ENCODE assay signal across 7 cellular contexts in the genomic region with DNA sequence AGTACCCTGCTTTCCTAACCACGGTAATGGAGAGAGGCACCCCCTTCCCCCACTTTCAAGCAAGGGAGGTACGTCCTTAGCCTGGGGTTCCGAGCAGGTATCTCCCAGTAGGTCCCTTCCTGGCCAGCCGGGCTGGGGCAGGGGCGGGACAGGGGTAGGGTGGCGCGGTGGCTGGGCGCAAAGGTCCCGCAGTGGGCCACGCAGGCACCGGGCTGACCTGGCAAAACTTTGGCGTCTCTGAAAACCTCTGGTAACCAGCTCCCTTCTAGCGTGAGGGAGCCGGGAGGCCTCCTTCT. TPM values are rescaled to one million over a fixed set of nuclear protein-coding genes. Genes with fewer than 3 reads are reported as not detected.
DNase-seq lines count a peak whose midpoint lies in the region; ATAC-seq and TF ChIP-seq lines count a peak whose summit lies in the region.

No MANE protein-coding gene starts in this region.

- no peak for TF ChIP-seq POLR2A in testis (IDR thresholded peaks at IDR 0.05)

- no peak overlapping the region for H3K4me3 ChIP-seq in KMS-11 (IDR thresholded peaks at IDR 0.05; ENCODE audit: insufficient read depth, low read depth, low read length)
- peak overlapping the region; percentile 62 for H3K4me3 ChIP-seq in colonic mucosa
- H3K4me3 ChIP-seq in lung, result peak overlapping the region; percentile 19
- peak overlapping the region; percentile 29 to 58 for H3K4me3 ChIP-seq in testis

- H3K27ac ChIP-seq in KMS-11, result no peak overlapping the region
- H3K27ac ChIP-seq in colonic mucosa, result peak overlapping the region; percentile 50
- H3K27ac ChIP-seq in lung (ENCODE audit: low read depth in 1 of 2, low read length in 1 of 2), result peak overlapping the region; percentile 81 to 83
- H3K27ac ChIP-seq in testis, result no peak overlapping the region

- H2AFZ ChIP-seq in KMS-11 (ENCODE audit: low read depth), result peak overlapping the region; percentile 92

- H3K4me1 ChIP-seq in KMS-11 (ENCODE audit: low read depth, poor library complexity, severe bottlenecking) (no peaks in the 10 kb centered on the region), colonic mucosa (no peaks in the 10 kb centered on the region), lung (ENCODE audit: control insufficient read depth in 2 of 2, insufficient read depth in 2 of 2, low read length in 2 of 2) (peaks cover 0 to 8% of the 10 kb centered on the region in 2 donors), testis (peaks cover 17% of the 10 kb centered on the region)

- no peak for TF ChIP-seq CTCF in KMS-11 (conservative IDR thresholded peaks at IDR 0.05; ENCODE audit: low read depth, low read length)
- no peak for TF ChIP-seq CTCF in colonic mucosa (IDR thresholded peaks at IDR 0.05)
- TF ChIP-seq CTCF in lung (IDR thresholded peaks at IDR 0.05; ENCODE audit: control extremely low read depth, extremely low read depth), result no peak
- no peak for TF ChIP-seq CTCF in testis (IDR thresholded peaks at IDR 0.05)

- H3K9ac ChIP-seq in KMS-11 (peak overlapping the region; percentile 52; the same call in 1 of the 2 replicates), colonic mucosa (ENCODE audit: low read depth in 2 of 2, low read length in 2 of 2) (peak overlapping the region; percentile 72 to 76)

- no peaks in the 10 kb centered on the region for H3K27me3 ChIP-seq in KMS-11 (ENCODE audit: insufficient read depth, low read depth)
- H3K27me3 ChIP-seq in colonic mucosa, result no peaks in the 10 kb centered on the region
- H3K27me3 ChIP-seq in lung (ENCODE audit: control insufficient read depth, insufficient read depth), result no peaks in the 10 kb centered on the region
- no peaks in the 10 kb centered on the region for H3K27me3 ChIP-seq in testis

- in situ Hi-C loops in KBM-7 (cut with MboI; ENCODE audit: low pct_unique_long_range_greater_than_20kb, low sequenced_read_pairs), result no loop called here

- peak overlapping the region; percentile 63 for H3K4me2 ChIP-seq in KMS-11

- H4K20me1 ChIP-seq in KMS-11 (ENCODE audit: insufficient read depth), result no peaks in the 10 kb centered on the region

- H3K9me3 ChIP-seq in colonic mucosa (no peaks in the 10 kb centered on the region), lung (ENCODE audit: control insufficient read depth in 2 of 2, insufficient read depth in 1 of 2, low read length in 1 of 2) (no peaks in the 10 kb centered on the region), testis (no peaks in the 10 kb centered on the region)

- no peaks in the 10 kb centered on the region for H3K79me2 ChIP-seq in KMS-11 (ENCODE audit: insufficient read depth, low read depth)

- DNase-seq in colonic mucosa, result no peak
- DNase-seq in lung (ENCODE audit: low spot score), result no peak
- no peak for DNase-seq in testis
- DNase-seq in KBM-7, result no peak
- no peak for DNase-seq in activated CD8-positive, alpha-beta memory T cell treated with anti-CD3 and anti-CD28 coated beads for 24 hours
- no peak for DNase-seq in NCI-H446 treated with DMSO at 0.1 percent for 48 hours (lab: John Stamatoyannopoulos, UW)

- intact Hi-C loops in colonic mucosa (cut with DNase I), result no loop called here
- intact Hi-C loops in testis (cut with DNase I; ENCODE audit: low total_unique reads), result no loop called here

- WGBS in lung, 2 donors, result 32 to 42% methylated on average over 14 of the region's 14 CpGs
- 15 to 32% methylated on average over 8 to 14 of the region's 14 CpGs for WGBS in testis, 2 donors

- no peaks in the 10 kb centered on the region for H3K36me3 ChIP-seq in KMS-11 (ENCODE audit: insufficient read depth)
- no peaks in the 10 kb centered on the region for H3K36me3 ChIP-seq in colonic mucosa
- H3K36me3 ChIP-seq in lung (ENCODE audit: control insufficient read depth in 2 of 2, insufficient read depth in 2 of 2, low read length in 2 of 2), result no peaks in the 10 kb centered on the region
- H3K36me3 ChIP-seq in testis (ENCODE audit: low read depth, missing control alignments), result no peaks in the 10 kb centered on the region

- ATAC-seq in lung (ENCODE audit: insufficient read depth, low FRiP score), result no peak

RNA-seq across cellular contexts. Expression of gene P2RY2, which starts 0.3 kb away (rescaled TPM):
- total RNA-seq in colonic mucosa, result 10 to 100 TPM; 17.6 to 27.4 TPM
- total RNA-seq in lung, result 10 to 100 TPM in 1 of 2 donors, 1 to 10 TPM in 1; 3.8 to 13.0 TPM
- 1 to 10 TPM; 3.1 to 9.1 TPM for polyA plus RNA-seq in lung
- total RNA-seq in testis, result 1 to 10 TPM; 2.0 to 3.6 TPM
- 0.94 TPM for polyA plus RNA-seq in testis (ENCODE audit: insufficient read depth, low read depth, low replicate concordance)

RNA-seq across cellular contexts. Expression of gene P2RY6, which starts 54.4 kb away (rescaled TPM):
- total RNA-seq in colonic mucosa (1 to 10 TPM in 1 of 2 donors, under 1 TPM in 1; 0.91 to 1.4 TPM), lung (1 to 10 TPM; 3.1 to 4.2 TPM), testis (under 1 TPM; 0.25 to 0.47 TPM)
- polyA plus RNA-seq in lung (10 to 100 TPM in 1 of 2 donors, 1 to 10 TPM in 1; 3.0 to 13.0 TPM), testis (ENCODE audit: insufficient read depth, low read depth, low replicate concordance) (2.7 TPM)

Comparison
In these comparisons a context has a peak if more than half of its experiments do, and no peak if none do; other contexts are left out.
1. H3K27ac ChIP-seq: peak in colonic mucosa (single experiment) and lung (2 of 2); none in KMS-11 (single experiment) and testis (0 of 2).